Comparison of ENCODE assay signal across 18 cellular contexts in genomic region chr7:34309116-34309515, GRCh38.
"Had no signal": no experiment of that assay in that cellular context is flagged by ENCODE, and none has a peak within 500 bp of the region (broad histone marks: within the 10 kb centered on the region; RNA-seq: fewer than 3 reads in every experiment).

No MANE protein-coding gene starts in this region.

- H3K27ac ChIP-seq: gastrocnemius medialis, parathyroid adenoma, psoas muscle, right atrium auricular region, stomach, thoracic aorta had no signal

- H3K4me3 ChIP-seq: gastrocnemius medialis, lung, psoas muscle, right atrium auricular region, stomach, thoracic aorta, transverse colon had no signal

- ATAC-seq: esophagus mucosa, gastrocnemius medialis, left ventricle myocardium superior, psoas muscle had no signal

- H3K36me3 ChIP-seq: gastrocnemius medialis, right atrium auricular region, stomach, thoracic aorta, transverse colon had no signal

- DNase-seq: effector memory CD4-positive, alpha-beta T cell; gastrocnemius medialis; glutamatergic neuron; left colon; mesenchymal stem cell; naive B cell; small intestine; stimulated activated CD4-positive, alpha-beta T cell treated with anti-CD3 and anti-CD28 coated beads, Interleukin-12 subunit alpha, Interleukin-12 subunit beta, amount 100 ng/mL, for 4 hours; stimulated activated naive CD4-positive, alpha-beta T cell; stomach; transverse colon had no signal

- H3K4me1 ChIP-seq: gastrocnemius medialis, parathyroid adenoma, psoas muscle, right atrium auricular region, stomach had no signal

- H3K9me3 ChIP-seq: gastrocnemius medialis, psoas muscle, thoracic aorta had no signal

- H3K27me3 ChIP-seq: gastrocnemius medialis, right atrium auricular region, stomach, transverse colon had no signal
